In genomic region chrX:154998204-154998880, GRCh38 we compare ENCODE assay signal across 26 cellular contexts. TPM values are rescaled to one million over a fixed set of nuclear protein-coding genes. Genes with fewer than 3 reads are reported as not detected.
DNase-seq lines count a peak whose midpoint lies in the region; ATAC-seq, FAIRE-seq and TF ChIP-seq lines count a peak whose summit lies in the region.
"Had no signal": no experiment of that assay in that cellular context is flagged by ENCODE, and none has a peak within 500 bp of the region (broad histone marks: within the 10 kb centered on the region; RNA-seq: fewer than 3 reads in every experiment).

No MANE protein-coding gene starts in this region.

- H3K36me3 ChIP-seq in K562 (ENCODE audit: control insufficient read depth, insufficient read depth, low read length): no peaks in the 10 kb centered on the region
- H3K36me3 ChIP-seq in endodermal cell (ENCODE audit: control insufficient read depth, insufficient read depth, low read length): no peaks in the 10 kb centered on the region
- H3K36me3 ChIP-seq: BE2C, BLaER1 had no signal

- intact Hi-C loops in K562 (cut with micrococcal nuclease): no loop called here

- no peaks in the 10 kb centered on the region for H3K36me3 Mint-ChIP-seq in endodermal cell (ENCODE audit: low read depth)
- H3K36me3 Mint-ChIP-seq: CD14-positive monocyte; CD4-positive, alpha-beta memory T cell; CD4-positive, CD25-positive, alpha-beta regulatory T cell had no signal

- H3K27me3 Mint-ChIP-seq in endodermal cell (ENCODE audit: insufficient read depth): no peaks in the 10 kb centered on the region

- no peaks in the 10 kb centered on the region for H3K79me2 ChIP-seq in K562 (ENCODE audit: control insufficient read depth, insufficient read depth, low read length)

- TF ChIP-seq EP300 in K562 (IDR thresholded peaks at IDR 0.05; ENCODE audit: low read length): no peak

- H3K4me1 ChIP-seq in K562 (replicated peaks in 1 of 2; ENCODE audit: control insufficient read depth in 2 of 2, insufficient read depth in 2 of 2, low read length in 2 of 2) (peaks cover 0 to 16% of the 10 kb centered on the region in 2 experiments; a peak in 2 of 5 replicates), endodermal cell (ENCODE audit: control insufficient read depth, insufficient read depth, low read length) (peaks cover 4% of the 10 kb centered on the region)
- H3K4me1 ChIP-seq: BE2C, BLaER1 had no signal

- H2AFZ ChIP-seq in K562 (ENCODE audit: low read depth, low read length): peak overlapping the region; percentile 54; the same call in 1 of the 2 replicates

- CTCF ChIA-PET in K562 (lab: Yijun Ruan, JAX; ENCODE audit: low intra/inter-chr PET ratio): no interaction called here

- H3K4me1 Mint-ChIP-seq in endodermal cell: peaks cover 6% of the 10 kb centered on the region
- H3K4me1 Mint-ChIP-seq: CD4-positive, alpha-beta memory T cell; CD4-positive, CD25-positive, alpha-beta regulatory T cell; CD8-positive, alpha-beta memory T cell had no signal

- H3K27ac Mint-ChIP-seq in endodermal cell: peak overlapping the region; percentile 9
- H3K27ac Mint-ChIP-seq: CD14-positive monocyte; CD4-positive, alpha-beta memory T cell; CD4-positive, CD25-positive, alpha-beta regulatory T cell; CD8-positive, alpha-beta memory T cell had no signal

- in situ Hi-C loops in K562 (cut with MboI): no loop called here

- H3K9me3 Mint-ChIP-seq in endodermal cell: peaks cover 57% of the 10 kb centered on the region
- H3K9me3 Mint-ChIP-seq: CD4-positive, alpha-beta memory T cell; CD4-positive, CD25-positive, alpha-beta regulatory T cell; CD8-positive, alpha-beta memory T cell had no signal

- TF ChIP-seq POLR2A in K562 (conservative IDR thresholded peaks at IDR 0.05): no peak

- H4K20me1 ChIP-seq in K562 (replicated peaks; ENCODE audit: control insufficient read depth, insufficient read depth, low read length): no peaks in the 10 kb centered on the region
- H4K20me1 ChIP-seq: BLaER1 had no signal

- no peak overlapping the region for H3K4me3 Mint-ChIP-seq in endodermal cell
- H3K4me3 Mint-ChIP-seq: CD14-positive monocyte; CD4-positive, alpha-beta memory T cell; CD4-positive, CD25-positive, alpha-beta regulatory T cell; CD8-positive, alpha-beta memory T cell had no signal

- H3K4me3 ChIP-seq in K562: no peak overlapping the region
- no peak overlapping the region for H3K4me3 ChIP-seq in endodermal cell (ENCODE audit: low read length)
- H3K4me3 ChIP-seq: BLaER1 had no signal

- TF ChIP-seq CTCF in K562 (IDR thresholded peaks at IDR 0.05 in 2 of 3, conservative IDR thresholded peaks at IDR 0.05 in 1 of 3; ENCODE audit: insufficient read depth in 2 of 3, low read depth in 1 of 3, low read length in 3 of 3) (no peak), endodermal cell (conservative IDR thresholded peaks at IDR 0.05) (no peak)

- H3K9ac ChIP-seq in K562 (ENCODE audit: insufficient read depth in 1 of 2, low read depth in 2 of 2, low read length in 2 of 2) (no peak overlapping the region), endodermal cell (ENCODE audit: extremely low read depth, low read length, poor library complexity, severe bottlenecking) (no peak overlapping the region)
- H3K9ac ChIP-seq: BLaER1 had no signal

- peak; percentile 39; the same call in 2 of the 3 replicates for ATAC-seq in K562
- ATAC-seq in HG02885 (IDR thresholded peaks at IDR 0.05; ENCODE audit: poor library complexity, unreplicated experiment): no peak

- no peaks in the 10 kb centered on the region for H3K9me3 ChIP-seq in K562 (replicated peaks; ENCODE audit: control insufficient read depth, insufficient read depth, low read depth, low read length)
- H3K9me3 ChIP-seq in endodermal cell (ENCODE audit: control insufficient read depth, low read length): no peaks in the 10 kb centered on the region
- H3K9me3 ChIP-seq: BE2C, BLaER1 had no signal

- POLR2A ChIA-PET in K562 (lab: Yijun Ruan, JAX): interaction anchor here (0.7 kb wide), 1 partner anchor 14 kb away, joined by 5 read pairs; no protein-coding TSS in a partner anchor

- FAIRE-seq in K562 (lab: Jason Lieb, UNC): peak; percentile 35
- FAIRE-seq: A204.1, G401.6, GM12891, GM19239 had no signal

- 17% methylated on average over 1 of the region's 1 CpG for WGBS in K562 (ENCODE audit: insufficient coverage, low coverage, missing lambda C conversion rate)
- no CpG with 5 or more reads among the region's 1 CpG for WGBS in endodermal cell (ENCODE audit: insufficient coverage in 1 of 2, insufficient read length in 1 of 2), 2 experiments

- H3K9me1 ChIP-seq in K562 (ENCODE audit: control insufficient read depth, insufficient read depth, low read length): no peaks in the 10 kb centered on the region

- H3K27me3 ChIP-seq in K562 (ENCODE audit: control insufficient read depth in 2 of 2, insufficient read depth in 2 of 2, low read length in 2 of 2): no peaks in the 10 kb centered on the region
- H3K27me3 ChIP-seq in endodermal cell (ENCODE audit: control insufficient read depth, insufficient read depth, low read length, poor library complexity, severe bottlenecking): no peaks in the 10 kb centered on the region
- H3K27me3 ChIP-seq: BE2C had no signal

- H3K27ac ChIP-seq in K562 (ENCODE audit: extremely low read depth, low read depth, low read length): no peak overlapping the region
- H3K27ac ChIP-seq in endodermal cell (ENCODE audit: low read depth, low read length): no peak overlapping the region
- H3K27ac ChIP-seq: BLaER1 had no signal

- DNase-seq in K562 (ENCODE audit: extremely low read depth in 1 of 4, low spot score in 3 of 4) (no peak), endodermal cell (no peak), NCI-H510A treated with DMSO at 0.1 percent for 48 hours (lab: John Stamatoyannopoulos, UW) (no peak)
- DNase-seq in activated CD4-positive, alpha-beta T cell treated with anti-CD3 and anti-CD28 coated beads, Interleukin-2, amount 50 U/mL, for 1 hour: no peak
- DNase-seq: 8988T; ACHN; BE2C; C1 segment of cervical spinal cord; CD4-positive, alpha-beta memory T cell; CD4-positive, CD25-positive, alpha-beta regulatory T cell; CD8-positive, alpha-beta memory T cell; COR-L47; DMS 273 treated with DMSO at 0.1 percent for 48 hours; DMS153; DMS53; DMS79; DND-41; EL; GF-D8 had no signal

- no peak for TF ChIP-seq RAD21 in K562 (CRISPR knock-in tag; conservative IDR thresholded peaks at IDR 0.05 in 1 of 2, IDR thresholded peaks at IDR 0.05 in 1 of 2)

- H3K4me2 ChIP-seq in K562 (ENCODE audit: insufficient read depth, low read length): no peak overlapping the region
- H3K4me2 ChIP-seq: BLaER1 had no signal

- no TSS peak for BruUV-seq in K562 (replicated peaks; lab: Mats Ljungman, UMichigan)

TF ChIP-seq in K562, 482 proteins besides CTCF, POLR2A, EP300 and RAD21 (continues in another document):
- no peak for TF ChIP-seq FIP1L1 (IDR thresholded peaks at IDR 0.05; ENCODE audit: low read depth, low read length, poor library complexity, severe bottlenecking)

RNA-seq across cellular contexts. Expression of gene F8, which starts 24.2 kb away (rescaled TPM):
- 1.9 and 2.1 TPM in 2 replicates for total RNA-seq in K562 (2011; cell fraction: chromatin; rRNA removed; ENCODE audit: low replicate concordance)
- total RNA-seq in K562 (2011; cell fraction: nucleolus; rRNA removed): 0.33 and 0.66 TPM in 2 replicates
- 0.95 and 2.0 TPM in 2 replicates for total RNA-seq in K562 (2011; cell fraction: nucleoplasm; rRNA removed)
- total RNA-seq in K562 (2014; rRNA removed) (0.59 and 1.3 TPM in 2 replicates), K562 (2014; rRNA removed; fragmentation: Illumina TruSeq; extraction: Trizol) (0.91 and 0.93 TPM in 2 replicates), K562 (2015; rRNA removed; fragmentation: Illumina TruSeq; extraction: Trizol) (1.7 and 2.2 TPM in 2 replicates), K562 (2021) (1.2 and 1.8 TPM in 2 replicates), endodermal cell (1 to 10 TPM; 5.5 to 6.0 TPM)
- polyA plus RNA-seq in K562 (2011; rRNA removed) (3.8 and 6.4 TPM in 2 replicates), K562 (2014; fragmentation: Illumina TruSeq; extraction: Trizol) (0.78 and 0.95 TPM in 2 replicates), K562 (2014; fragmentation: Nextera tagmentation; extraction: Ambion mirVana) (under 1 TPM; 0.80 to 0.91 TPM), K562 (2014; rRNA removed) (0.12 and 0.41 TPM in 2 replicates)
- 1.4 and 2.9 TPM in 2 replicates for polyA plus RNA-seq in K562 (2011; cell fraction: cytosol; rRNA removed)
- 2.5 and 4.6 TPM in 2 replicates for polyA plus RNA-seq in K562 (2011; cell fraction: nucleus; rRNA removed)
- 2.8 and 5.7 TPM in 2 replicates for polyA plus RNA-seq in K562 (2012)
- polyA minus RNA-seq in K562 (2011; rRNA and poly(A)+ RNA removed): 4.3 and 17.2 TPM in 2 replicates
- 1.7 and 4.0 TPM in 2 replicates for polyA minus RNA-seq in K562 (2011; cell fraction: cytosol; rRNA and poly(A)+ RNA removed)
- polyA minus RNA-seq in K562 (2011; cell fraction: nucleus; rRNA and poly(A)+ RNA removed): 0.94 and 6.9 TPM in 2 replicates
- 1.3 TPM for polyA plus RNA-seq in endodermal cell (2013, experiment 1 of 2)
- 1.0 TPM for polyA plus RNA-seq in endodermal cell (2013, experiment 2 of 2)

RNA-seq across cellular contexts. Expression of gene FUNDC2, which starts 28.3 kb away (rescaled TPM):
- 19.4 and 29.9 TPM in 2 replicates for total RNA-seq in K562 (2011; cell fraction: chromatin; rRNA removed; ENCODE audit: low replicate concordance)
- total RNA-seq in K562 (2011; cell fraction: nucleolus; rRNA removed): 10.5 and 15.9 TPM in 2 replicates
- total RNA-seq in K562 (2011; cell fraction: nucleoplasm; rRNA removed): 31.0 and 39.1 TPM in 2 replicates
- total RNA-seq in K562 (2014; rRNA removed) (50.3 and 50.6 TPM in 2 replicates), K562 (2014; rRNA removed; fragmentation: Illumina TruSeq; extraction: Trizol) (123 and 140 TPM in 2 replicates), K562 (2015; rRNA removed; fragmentation: Illumina TruSeq; extraction: Trizol) (90.4 and 98.8 TPM in 2 replicates), K562 (2021) (90.2 and 91.2 TPM in 2 replicates), endodermal cell (10 to 100 TPM; 68.3 to 71.4 TPM)
- polyA plus RNA-seq in K562 (2011; rRNA removed) (235 and 257 TPM in 2 replicates), K562 (2014; fragmentation: Illumina TruSeq; extraction: Trizol) (143 and 170 TPM in 2 replicates), K562 (2014; fragmentation: Nextera tagmentation; extraction: Ambion mirVana) (100 to 1,000 TPM; 146 to 185 TPM), K562 (2014; rRNA removed) (99.2 and 105 TPM in 2 replicates)
- polyA plus RNA-seq in K562 (2011; cell fraction: cytosol; rRNA removed): 140 and 220 TPM in 2 replicates
- polyA plus RNA-seq in K562 (2011; cell fraction: nucleus; rRNA removed): 60.3 and 105 TPM in 2 replicates
- 96.4 and 113 TPM in 2 replicates for polyA plus RNA-seq in K562 (2012)
- 76.3 and 89.3 TPM in 2 replicates for polyA minus RNA-seq in K562 (2011; rRNA and poly(A)+ RNA removed)
- 22.1 and 31.3 TPM in 2 replicates for polyA minus RNA-seq in K562 (2011; cell fraction: cytosol; rRNA and poly(A)+ RNA removed)
- 14.8 and 25.5 TPM in 2 replicates for polyA minus RNA-seq in K562 (2011; cell fraction: nucleus; rRNA and poly(A)+ RNA removed)
- 105 TPM for polyA plus RNA-seq in endodermal cell (2013, experiment 1 of 2)
- 98.9 TPM for polyA plus RNA-seq in endodermal cell (2013, experiment 2 of 2)
